1 cellular context compared by ENCODE assay signal in genomic region chr1:27886744-27887143, GRCh38.
TF ChIP-seq lines count a peak whose summit lies in the region.

No MANE protein-coding gene starts in this region.

TF ChIP-seq in GM23338, 12 proteins besides CTCF, POLR2A, EP300 and RAD21 (continued from another document):
- TF ChIP-seq REST (IDR thresholded peaks at IDR 0.05; ENCODE audit: unreplicated experiment) (no peak), ZNF462 (CRISPR knock-in tag; IDR thresholded peaks at IDR 0.05) (no peak), POLR2AphosphoS5 (IDR thresholded peaks at IDR 0.05; ENCODE audit: low read depth) (no peak), STAT1 (IDR thresholded peaks at IDR 0.05; ENCODE audit: unreplicated experiment) (no peak), ETS1 (IDR thresholded peaks at IDR 0.05) (no peak), ZNF331 (CRISPR knock-in tag; IDR thresholded peaks at IDR 0.05; ENCODE audit: low read depth) (no peak), NANOG (IDR thresholded peaks at IDR 0.05; ENCODE audit: borderline replicate concordance) (no peak)
